Comparison of ENCODE assay signal across 1 cellular context in genomic region chr20:36951198-36951976, GRCh38.
TF ChIP-seq lines count a peak whose summit lies in the region.

SAMHD1 (minus strand) TSS chr20:36951708; CDS start chr20:36951643, 65 bp downstream.

TF ChIP-seq in HepG2, 621 proteins besides CTCF, POLR2A, EP300 and RAD21 (continued from another document and continues in another):
- TF ChIP-seq MNT (IDR thresholded peaks at IDR 0.05), result peak; percentile 35; the same call in 1 of the 2 replicates
- TF ChIP-seq SOX5 (CRISPR knock-in tag; IDR thresholded peaks at IDR 0.05; ENCODE audit: borderline replicate concordance), result no peak
- TF ChIP-seq HDAC1 (CRISPR knock-in tag; IDR thresholded peaks at IDR 0.05), result peak; percentile 96
- peak; percentile 92 for TF ChIP-seq ARID2 (CRISPR knock-in tag; IDR thresholded peaks at IDR 0.05; ENCODE audit: borderline replicate concordance)
- TF ChIP-seq ZBTB21 (CRISPR knock-in tag; IDR thresholded peaks at IDR 0.05), result peak; percentile 60; the same call in 1 of the 2 replicates
- TF ChIP-seq CBFB (CRISPR knock-in tag; IDR thresholded peaks at IDR 0.05), result no peak; the same call in none of the 2 replicates
- peak; percentile 58 for TF ChIP-seq HNRNPK (IDR thresholded peaks at IDR 0.05; ENCODE audit: low read depth, low read length, poor library complexity, severe bottlenecking)
- TF ChIP-seq NFYC (CRISPR knock-in tag; IDR thresholded peaks at IDR 0.05), result no peak; the same call in 1 of the 2 replicates
- TF ChIP-seq PHF20 (CRISPR knock-in tag; IDR thresholded peaks at IDR 0.05), result peak; percentile 60; the same call in 1 of the 2 replicates
- 0 out of 2 replicates have a peak, but pooled peaks have one; percentile 17 for TF ChIP-seq ZKSCAN8 (CRISPR knock-in tag; IDR thresholded peaks at IDR 0.05; ENCODE audit: borderline replicate concordance)
- TF ChIP-seq UBTF (CRISPR knock-in tag; IDR thresholded peaks at IDR 0.05), result peak; percentile 98
- TF ChIP-seq CEBPZ (IDR thresholded peaks at IDR 0.05; ENCODE audit: low read length), result no peak
- no peak for TF ChIP-seq ZNF646 (CRISPR knock-in tag; IDR thresholded peaks at IDR 0.05)
- peak; percentile 78; the same call in 1 of the 2 replicates for TF ChIP-seq DNMT3B (CRISPR knock-in tag; conservative IDR thresholded peaks at IDR 0.05)
- peak; percentile 82 for TF ChIP-seq ZNF879 (CRISPR knock-in tag; IDR thresholded peaks at IDR 0.05)
- TF ChIP-seq NR2F6 (IDR thresholded peaks at IDR 0.05), result no peak
- 0 out of 2 replicates have a peak, but pooled peaks have one; percentile 4 for TF ChIP-seq NR2F6 (CRISPR knock-in tag; IDR thresholded peaks at IDR 0.05)
- TF ChIP-seq ZNF136 (CRISPR knock-in tag; IDR thresholded peaks at IDR 0.05; ENCODE audit: low read depth), result peak; percentile 93
- no peak for TF ChIP-seq ZNF720 (CRISPR knock-in tag; IDR thresholded peaks at IDR 0.05)
- no peak for TF ChIP-seq SRF (IDR thresholded peaks at IDR 0.05; ENCODE audit: low read depth, low read length)
- peak; percentile 78 for TF ChIP-seq ZMAT3 (CRISPR knock-in tag; conservative IDR thresholded peaks at IDR 0.05)
- TF ChIP-seq ZNF660 (CRISPR knock-in tag; IDR thresholded peaks at IDR 0.05; ENCODE audit: borderline replicate concordance, low read depth), result no peak
- no peak for TF ChIP-seq NCOR1 (IDR thresholded peaks at IDR 0.05; ENCODE audit: borderline replicate concordance, low read length)
- no peak for TF ChIP-seq HMGA1 (CRISPR knock-in tag; conservative IDR thresholded peaks at IDR 0.05)
- TF ChIP-seq ONECUT2 (CRISPR knock-in tag; IDR thresholded peaks at IDR 0.05), result peak; percentile 61; the same call in 1 of the 2 replicates
- TF ChIP-seq MEIS2 (CRISPR knock-in tag; IDR thresholded peaks at IDR 0.05), result peak; percentile 38; the same call in 1 of the 2 replicates
- TF ChIP-seq ZNF496 (CRISPR knock-in tag; IDR thresholded peaks at IDR 0.05; ENCODE audit: insufficient replicate concordance), result no peak
- peak; percentile 48 for TF ChIP-seq U2AF1 (optimal IDR thresholded peaks at IDR 0.05; ENCODE audit: low read depth, low read length)
- TF ChIP-seq ATM (IDR thresholded peaks at IDR 0.05; ENCODE audit: borderline replicate concordance), result no peak
- no peak for TF ChIP-seq NFRKB (IDR thresholded peaks at IDR 0.05)
- peak; percentile 43; the same call in 1 of the 2 replicates for TF ChIP-seq SIX4 (CRISPR knock-in tag; IDR thresholded peaks at IDR 0.05)
- TF ChIP-seq TOPORS (CRISPR knock-in tag; IDR thresholded peaks at IDR 0.05), result peak; percentile 60; the same call in 1 of the 2 replicates
- peak; percentile 65 for TF ChIP-seq ARNTL (CRISPR knock-in tag; IDR thresholded peaks at IDR 0.05)
- TF ChIP-seq HIC2 (CRISPR knock-in tag; IDR thresholded peaks at IDR 0.05; ENCODE audit: low read depth), result no peak
- TF ChIP-seq ZMYM4 (CRISPR knock-in tag; IDR thresholded peaks at IDR 0.05), result peak; percentile 71
- TF ChIP-seq GABPB1 (CRISPR knock-in tag; IDR thresholded peaks at IDR 0.05), result peak; percentile 66; the same call in 1 of the 2 replicates
- no peak for TF ChIP-seq TFE3 (CRISPR knock-in tag; IDR thresholded peaks at IDR 0.05)
- TF ChIP-seq ARID4A (CRISPR knock-in tag; IDR thresholded peaks at IDR 0.05; ENCODE audit: borderline replicate concordance), result peak; percentile 96
- TF ChIP-seq MXD3 (CRISPR knock-in tag; IDR thresholded peaks at IDR 0.05), result peak; percentile 95
